In the genomic region with DNA sequence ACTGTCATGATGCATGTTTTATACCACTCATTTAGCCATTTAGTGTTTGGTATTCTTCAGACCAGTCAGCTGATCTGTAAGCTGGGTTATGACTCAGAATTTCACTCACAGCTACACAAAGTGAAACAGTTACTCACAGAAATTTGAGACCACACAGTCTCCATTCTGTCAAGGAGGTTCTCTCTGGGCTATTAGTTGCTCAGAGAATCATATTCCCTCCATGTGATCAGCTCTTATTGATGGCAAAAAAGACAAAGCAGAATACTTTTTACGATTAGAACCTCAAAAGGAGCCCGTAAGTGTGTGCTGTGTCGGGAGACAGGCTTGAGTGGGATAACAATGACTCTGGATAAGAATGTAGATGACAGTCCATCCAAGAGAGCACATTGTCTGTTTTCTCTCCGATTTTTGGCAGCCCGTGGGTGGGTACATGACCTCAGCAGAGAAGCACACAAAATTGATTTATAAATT, we compare ENCODE assay signal across 9 cellular contexts.
A peak's percentile ranks its signal among the peaks of the same experiment; 100 is the strongest.
DNase-seq lines count a peak whose midpoint lies in the region; ATAC-seq and TF ChIP-seq lines count a peak whose summit lies in the region.
"Had no signal": no experiment of that assay in that cellular context is flagged by ENCODE, and none has a peak within 500 bp of the region (broad histone marks: within the 10 kb centered on the region; RNA-seq: fewer than 3 reads in every experiment).

No MANE protein-coding gene starts in this region.

- ATAC-seq in GM21447 (IDR thresholded peaks at IDR 0.05; ENCODE audit: unreplicated experiment) (peak; percentile 93), HG03378 (IDR thresholded peaks at IDR 0.05; ENCODE audit: unreplicated experiment) (peak; percentile 99)

- H3K27ac ChIP-seq in ascending aorta = no peak overlapping the region

- H3K27me3 Mint-ChIP-seq in mesothelial cell of epicardium (ENCODE audit: low read depth) = no peaks in the 10 kb centered on the region

- no peak overlapping the region for H3K4me3 Mint-ChIP-seq in mesothelial cell of epicardium

- no peaks in the 10 kb centered on the region for H3K36me3 Mint-ChIP-seq in mesothelial cell of epicardium

- H3K4me3 ChIP-seq in epithelial cell of proximal tubule (ENCODE audit: low read depth, low read length) = no peak overlapping the region
- H3K4me3 ChIP-seq in ascending aorta = no peak overlapping the region

- H3K9me3 Mint-ChIP-seq in mesothelial cell of epicardium = peaks cover 5% of the 10 kb centered on the region

- no peaks in the 10 kb centered on the region for H3K4me1 Mint-ChIP-seq in mesothelial cell of epicardium

- no peaks in the 10 kb centered on the region for H3K4me1 ChIP-seq in ascending aorta

- CTCF ChIA-PET in GM10248 (lab: Yijun Ruan, JAX) = interaction anchor here (0.7 to 4.2 kb wide), 2 partner anchors 32 kb away, joined by 3 to 19 read pairs; no protein-coding TSS in a partner anchor

- H3K9me3 ChIP-seq in ascending aorta = no peaks in the 10 kb centered on the region

- no peaks in the 10 kb centered on the region for H3K36me3 ChIP-seq in ascending aorta

- H3K27me3 ChIP-seq in ascending aorta = no peaks in the 10 kb centered on the region

- TF ChIP-seq CTCF in GM10248 (IDR thresholded peaks at IDR 0.05; ENCODE audit: control extremely low read depth, extremely low read depth, low read depth, missing control alignments) (no peak), epithelial cell of proximal tubule (conservative IDR thresholded peaks at IDR 0.05; ENCODE audit: low read depth, low read length) (no peak), ascending aorta (IDR thresholded peaks at IDR 0.05) (no peak), mesothelial cell of epicardium (IDR thresholded peaks at IDR 0.05; ENCODE audit: unreplicated experiment) (no peak)

- no peak overlapping the region for H3K27ac Mint-ChIP-seq in mesothelial cell of epicardium

- peak; percentile 15 for DNase-seq in GM10248 (ENCODE audit: extremely low spot score)
- DNase-seq in epithelial cell of proximal tubule (ENCODE audit: low read depth) = peak; percentile 56
- DNase-seq in ascending aorta (ENCODE audit: low spot score in 2 of 2) = no peak
- no peak for DNase-seq in NOMO-1 (lab: John Stamatoyannopoulos, UW; ENCODE audit: unreplicated experiment in 2 of 2)
- no peak for DNase-seq in mesothelial cell of epicardium (ENCODE audit: low spot score in 2 of 2, unreplicated experiment in 2 of 2)
- no peak for DNase-seq in HK-2 (ENCODE audit: unreplicated experiment)
- DNase-seq: NCI-H1092 had no signal

- POLR2A ChIA-PET in GM10248 (lab: Yijun Ruan, JAX) = no interaction called here

- intact Hi-C loops in ascending aorta (cut with DNase I) = no loop called here

Comparison
In these comparisons a context has a peak if more than half of its experiments do, and no peak if none do; other contexts are left out.
1. DNase-seq: peak in GM10248 (single experiment) and epithelial cell of proximal tubule (single experiment); none in ascending aorta (0 of 2), NOMO-1 (0 of 2), mesothelial cell of epicardium (0 of 2) and HK-2 (single experiment).